1 cellular context compared by ENCODE assay signal in the genomic region with DNA sequence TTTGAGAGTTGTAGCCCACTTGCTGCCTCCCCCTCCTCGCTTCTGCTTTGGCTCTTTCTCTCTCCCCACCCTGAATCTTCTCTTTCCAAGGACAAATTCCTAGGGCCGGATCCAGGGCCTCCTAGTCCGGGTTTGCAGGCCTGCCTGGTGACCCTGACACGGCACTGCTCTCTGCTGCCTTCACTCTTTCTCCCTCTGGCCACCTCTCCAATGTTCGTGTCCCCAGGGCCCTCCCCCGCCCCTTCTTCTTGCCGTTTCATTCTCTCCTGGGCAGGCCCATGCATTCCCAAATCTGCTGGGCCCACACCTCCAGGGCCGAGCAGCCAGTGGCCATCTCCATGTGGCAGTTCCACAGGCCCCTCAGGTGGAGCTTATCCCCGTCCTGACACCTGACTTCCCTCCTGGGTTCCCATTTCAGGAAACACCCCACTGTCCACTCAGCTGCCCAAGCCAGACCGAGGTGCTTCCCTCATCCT.
TF ChIP-seq lines count a peak whose summit lies in the region.

No MANE protein-coding gene starts in this region.

TF ChIP-seq in K562, 482 proteins besides CTCF, POLR2A, EP300 and RAD21:
- TF ChIP-seq HDAC3 (IDR thresholded peaks at IDR 0.05; ENCODE audit: borderline replicate concordance, partially characterized antibody) (no peak), GTF2E2 (tag; IDR thresholded peaks at IDR 0.05) (no peak), ZSCAN29 (IDR thresholded peaks at IDR 0.05) (no peak), MXI1 (IDR thresholded peaks at IDR 0.05; ENCODE audit: low read depth, low read length) (no peak), SLC30A9 (CRISPR knock-in tag; IDR thresholded peaks at IDR 0.05) (no peak), TEAD1 (CRISPR knock-in tag; IDR thresholded peaks at IDR 0.05) (no peak), TRIM28 (IDR thresholded peaks at IDR 0.05) (no peak), DIDO1 (tag; IDR thresholded peaks at IDR 0.05; ENCODE audit: low read depth) (no peak), ZNF217 (CRISPR knock-in tag; IDR thresholded peaks at IDR 0.05) (no peak), E2F3 (CRISPR knock-in tag; IDR thresholded peaks at IDR 0.05) (no peak), BRCA1 (IDR thresholded peaks at IDR 0.05) (no peak), BRCA1 (CRISPR knock-in tag; IDR thresholded peaks at IDR 0.05) (no peak), MEIS2 (IDR thresholded peaks at IDR 0.05; ENCODE audit: partially characterized antibody) (no peak), NELFE (IDR thresholded peaks at IDR 0.05; ENCODE audit: insufficient read depth, insufficient read length) (no peak), ZC3H8 (IDR thresholded peaks at IDR 0.05) (no peak), HCFC1 (IDR thresholded peaks at IDR 0.05; ENCODE audit: low read depth, low read length) (no peak)
- TF ChIP-seq, protein P1, sequence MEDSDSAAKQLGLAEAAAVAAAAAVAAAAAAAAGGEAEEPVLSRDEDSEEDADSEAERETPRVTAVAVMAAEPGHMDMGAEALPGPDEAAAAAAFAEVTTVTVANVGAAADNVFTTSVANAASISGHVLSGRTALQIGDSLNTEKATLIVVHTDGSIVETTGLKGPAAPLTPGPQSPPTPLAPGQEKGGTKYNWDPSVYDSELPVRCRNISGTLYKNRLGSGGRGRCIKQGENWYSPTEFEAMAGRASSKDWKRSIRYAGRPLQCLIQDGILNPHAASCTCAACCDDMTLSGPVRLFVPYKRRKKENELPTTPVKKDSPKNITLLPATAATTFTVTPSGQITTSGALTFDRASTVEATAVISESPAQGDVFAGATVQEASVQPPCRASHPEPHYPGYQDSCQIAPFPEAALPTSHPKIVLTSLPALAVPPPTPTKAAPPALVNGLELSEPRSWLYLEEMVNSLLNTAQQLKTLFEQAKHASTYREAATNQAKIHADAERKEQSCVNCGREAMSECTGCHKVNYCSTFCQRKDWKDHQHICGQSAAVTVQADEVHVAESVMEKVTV (CRISPR knock-in tag; IDR thresholded peaks at IDR 0.05) = no peak
- TF ChIP-seq, protein P2, sequence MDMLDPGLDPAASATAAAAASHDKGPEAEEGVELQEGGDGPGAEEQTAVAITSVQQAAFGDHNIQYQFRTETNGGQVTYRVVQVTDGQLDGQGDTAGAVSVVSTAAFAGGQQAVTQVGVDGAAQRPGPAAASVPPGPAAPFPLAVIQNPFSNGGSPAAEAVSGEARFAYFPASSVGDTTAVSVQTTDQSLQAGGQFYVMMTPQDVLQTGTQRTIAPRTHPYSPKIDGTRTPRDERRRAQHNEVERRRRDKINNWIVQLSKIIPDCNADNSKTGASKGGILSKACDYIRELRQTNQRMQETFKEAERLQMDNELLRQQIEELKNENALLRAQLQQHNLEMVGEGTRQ (CRISPR knock-in tag; IDR thresholded peaks at IDR 0.05) = no peak
- TF ChIP-seq, protein P3, sequence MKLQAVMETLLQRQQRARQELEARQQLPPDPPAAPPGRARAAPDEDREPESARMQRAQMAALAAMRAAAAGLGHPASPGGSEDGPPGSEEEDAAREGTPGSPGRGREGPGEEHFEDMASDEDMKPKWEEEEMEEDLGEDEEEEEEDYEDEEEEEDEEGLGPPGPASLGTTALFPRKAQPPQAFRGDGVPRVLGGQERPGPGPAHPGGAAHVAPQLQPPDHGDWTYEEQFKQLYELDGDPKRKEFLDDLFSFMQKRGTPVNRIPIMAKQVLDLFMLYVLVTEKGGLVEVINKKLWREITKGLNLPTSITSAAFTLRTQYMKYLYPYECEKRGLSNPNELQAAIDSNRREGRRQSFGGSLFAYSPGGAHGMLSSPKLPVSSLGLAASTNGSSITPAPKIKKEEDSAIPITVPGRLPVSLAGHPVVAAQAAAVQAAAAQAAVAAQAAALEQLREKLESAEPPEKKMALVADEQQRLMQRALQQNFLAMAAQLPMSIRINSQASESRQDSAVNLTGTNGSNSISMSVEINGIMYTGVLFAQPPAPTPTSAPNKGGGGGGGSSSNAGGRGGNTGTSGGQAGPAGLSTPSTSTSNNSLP (IDR thresholded peaks at IDR 0.05; ENCODE audit: borderline replicate concordance, low read depth, low read length) = no peak
- TF ChIP-seq, protein P4, sequence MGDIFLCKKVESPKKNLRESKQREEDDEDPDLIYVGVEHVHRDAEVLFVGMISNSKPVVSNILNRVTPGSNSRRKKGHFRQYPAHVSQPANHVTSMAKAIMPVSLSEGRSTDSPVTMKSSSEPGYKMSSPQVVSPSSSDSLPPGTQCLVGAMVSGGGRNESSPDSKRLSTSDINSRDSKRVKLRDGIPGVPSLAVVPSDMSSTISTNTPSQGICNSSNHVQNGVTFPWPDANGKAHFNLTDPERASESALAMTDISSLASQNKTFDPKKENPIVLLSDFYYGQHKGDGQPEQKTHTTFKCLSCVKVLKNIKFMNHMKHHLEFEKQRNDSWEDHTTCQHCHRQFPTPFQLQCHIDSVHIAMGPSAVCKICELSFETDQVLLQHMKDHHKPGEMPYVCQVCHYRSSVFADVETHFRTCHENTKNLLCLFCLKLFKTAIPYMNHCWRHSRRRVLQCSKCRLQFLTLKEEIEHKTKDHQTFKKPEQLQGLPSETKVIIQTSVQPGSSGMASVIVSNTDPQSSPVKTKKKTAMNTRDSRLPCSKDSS (IDR thresholded peaks at IDR 0.05; ENCODE audit: low read depth, partially characterized antibody) = no peak
